8 cellular contexts compared by ENCODE assay signal in genomic region chr4:76067652-76068286, GRCh38. TPM values are rescaled to one million over a fixed set of nuclear protein-coding genes. Genes with fewer than 3 reads are reported as not detected.
A peak's percentile ranks its signal among the peaks of the same experiment; 100 is the strongest.
DNase-seq lines count a peak whose midpoint lies in the region; ATAC-seq and TF ChIP-seq lines count a peak whose summit lies in the region.

No MANE protein-coding gene starts in this region.

- no peak overlapping the region for H3K27ac ChIP-seq in thyroid gland

- no peak for TF ChIP-seq POLR2A in thyroid gland (IDR thresholded peaks at IDR 0.05)

- no peak overlapping the region for H3K4me3 ChIP-seq in fibroblast of villous mesenchyme (ENCODE audit: low read depth, low read length)
- H3K4me3 ChIP-seq in thyroid gland (replicated peaks in 1 of 3), result no peak overlapping the region

- 0% methylated on average over 2 of the region's 2 CpGs for whole genome bisulfite sequencing in thyroid gland, 2 donors

- peak; percentile 91 for TF ChIP-seq CTCF in CD14-positive monocyte (IDR thresholded peaks at IDR 0.05)
- peak; percentile 85 for TF ChIP-seq CTCF in fibroblast of villous mesenchyme (IDR thresholded peaks at IDR 0.05; ENCODE audit: insufficient read depth, low read depth, low read length)
- TF ChIP-seq CTCF in omental fat pad (IDR thresholded peaks at IDR 0.05), result peak in 1 of 3 donors; percentile 28
- peak; percentile 38 to 84 (median 62) for TF ChIP-seq CTCF in thyroid gland (IDR thresholded peaks at IDR 0.05)

- no peak overlapping the region for H3K27ac Mint-ChIP-seq in CD14-positive monocyte
- no peak overlapping the region for H3K27ac Mint-ChIP-seq in activated T-helper 1 cell treated with anti-CD3 and anti-CD28 coated beads, Interleukin-12 subunit alpha, Interleukin-12 subunit beta, Interleukin-2, Interleukin-4 antibody, amounts not matched to agents 30 ng/mL and 10 ng/mL and 1 ng/mL, durations not matched to agents 14 hours and 24 hours and 36 hours

- H3K4me3 Mint-ChIP-seq in CD14-positive monocyte, result no peak overlapping the region
- no peak overlapping the region for H3K4me3 Mint-ChIP-seq in activated T-helper 1 cell treated with anti-CD3 and anti-CD28 coated beads, Interleukin-12 subunit alpha, Interleukin-12 subunit beta, Interleukin-2, Interleukin-4 antibody, amounts not matched to agents 30 ng/mL and 10 ng/mL and 1 ng/mL, durations not matched to agents 14 hours and 24 hours and 36 hours

- TF ChIP-seq RAD21 in Ishikawa (IDR thresholded peaks at IDR 0.05; ENCODE audit: low read depth), result peak; percentile 88

- no peaks in the 10 kb centered on the region for H3K36me3 ChIP-seq in thyroid gland

- H3K36me3 Mint-ChIP-seq in CD14-positive monocyte, result no peaks in the 10 kb centered on the region
- H3K36me3 Mint-ChIP-seq in activated T-helper 1 cell treated with anti-CD3 and anti-CD28 coated beads, Interleukin-12 subunit alpha, Interleukin-12 subunit beta, Interleukin-2, Interleukin-4 antibody, amounts not matched to agents 30 ng/mL and 10 ng/mL and 1 ng/mL, durations not matched to agents 14 hours and 24 hours and 36 hours (ENCODE audit: low read depth), result peaks cover 2% of the 10 kb centered on the region

- H3K27me3 Mint-ChIP-seq in CD14-positive monocyte (ENCODE audit: low read depth in 3 of 3), result peaks cover 0 to 3% (median 2%) of the 10 kb centered on the region in 3 donors
- no peaks in the 10 kb centered on the region for H3K27me3 Mint-ChIP-seq in activated T-helper 1 cell treated with anti-CD3 and anti-CD28 coated beads, Interleukin-12 subunit alpha, Interleukin-12 subunit beta, Interleukin-2, Interleukin-4 antibody, amounts not matched to agents 30 ng/mL and 10 ng/mL and 1 ng/mL, durations not matched to agents 14 hours and 24 hours and 36 hours (ENCODE audit: insufficient read depth)

- no peaks in the 10 kb centered on the region for H3K9me3 ChIP-seq in thyroid gland

- no peaks in the 10 kb centered on the region for H3K4me1 ChIP-seq in thyroid gland

- DNase-seq in CD14-positive monocyte (ENCODE audit: low spot score) (no peak), RPMI8226 (peak; percentile 75), fibroblast of villous mesenchyme (ENCODE audit: low read depth) (peak; percentile 79), omental fat pad (ENCODE audit: low spot score) (peak; percentile 57), thyroid gland (peak; percentile 67 to 75)
- DNase-seq in activated T-helper 1 cell treated with anti-CD3 and anti-CD28 coated beads, Interleukin-12 subunit alpha, Interleukin-12 subunit beta, Interleukin-2, Interleukin-4 antibody, amounts not matched to agents 30 ng/mL and 10 ng/mL and 1 ng/mL, durations not matched to agents 14 hours and 24 hours and 36 hours (ENCODE audit: low spot score), result peak; percentile 66

- no peaks in the 10 kb centered on the region for H3K9me3 Mint-ChIP-seq in CD14-positive monocyte
- H3K9me3 Mint-ChIP-seq in activated T-helper 1 cell treated with anti-CD3 and anti-CD28 coated beads, Interleukin-12 subunit alpha, Interleukin-12 subunit beta, Interleukin-2, Interleukin-4 antibody, amounts not matched to agents 30 ng/mL and 10 ng/mL and 1 ng/mL, durations not matched to agents 14 hours and 24 hours and 36 hours, result no peaks in the 10 kb centered on the region

- H3K4me1 Mint-ChIP-seq in CD14-positive monocyte, result no peaks in the 10 kb centered on the region
- H3K4me1 Mint-ChIP-seq in activated T-helper 1 cell treated with anti-CD3 and anti-CD28 coated beads, Interleukin-12 subunit alpha, Interleukin-12 subunit beta, Interleukin-2, Interleukin-4 antibody, amounts not matched to agents 30 ng/mL and 10 ng/mL and 1 ng/mL, durations not matched to agents 14 hours and 24 hours and 36 hours (ENCODE audit: low read depth), result peaks cover 8% of the 10 kb centered on the region

- intact Hi-C loops in CD14-positive monocyte (cut with micrococcal nuclease) (loop anchor here (1.0 to 10.0 kb wide), 3 partner anchors 71 to 163 kb away; partner anchors contain the start of gene PPEF2 (in 1 of the 2)), thyroid gland (cut with DNase I) (loop anchor here (5.0 to 10.0 kb wide), 2 partner anchors 70 to 173 kb away; no protein-coding TSS in a partner anchor)
- intact Hi-C loops in activated T-helper 1 cell treated with anti-CD3 and anti-CD28 coated beads, Interleukin-12 subunit alpha, Interleukin-12 subunit beta, Interleukin-2, Interleukin-4 antibody, amounts not matched to agents 30 ng/mL and 10 ng/mL and 1 ng/mL, durations not matched to agents 14 hours and 24 hours and 36 hours (cut with micrococcal nuclease), result loop anchor here (1.0 to 2.0 kb wide), 5 partner anchors 72 to 172 kb away; partner anchors contain the start of gene NUP54

- ATAC-seq in GM19324 (IDR thresholded peaks at IDR 0.05; ENCODE audit: low FRiP score, unreplicated experiment), result peak; percentile 59
- no peak for ATAC-seq in omental fat pad (ENCODE audit: low FRiP score)

- no peak for TF ChIP-seq EP300 in Ishikawa (IDR thresholded peaks at IDR 0.05; ENCODE audit: borderline replicate concordance)

- no peaks in the 10 kb centered on the region for H3K27me3 ChIP-seq in thyroid gland

TF ChIP-seq in Ishikawa, 13 proteins besides CTCF, POLR2A, EP300 and RAD21:
- TF ChIP-seq, protein P1, sequence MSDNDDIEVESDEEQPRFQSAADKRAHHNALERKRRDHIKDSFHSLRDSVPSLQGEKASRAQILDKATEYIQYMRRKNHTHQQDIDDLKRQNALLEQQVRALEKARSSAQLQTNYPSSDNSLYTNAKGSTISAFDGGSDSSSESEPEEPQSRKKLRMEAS (IDR thresholded peaks at IDR 0.05), result no peak
- no peak for TF ChIP-seq CEBPB (IDR thresholded peaks at IDR 0.05)
- no peak for TF ChIP-seq EGR1 (IDR thresholded peaks at IDR 0.05)
- TF ChIP-seq YY1 (IDR thresholded peaks at IDR 0.05; ENCODE audit: low read depth), result no peak
- no peak for TF ChIP-seq FOXM1 (IDR thresholded peaks at IDR 0.05; ENCODE audit: borderline replicate concordance, low read depth)
- TF ChIP-seq NFIC (IDR thresholded peaks at IDR 0.05), result no peak
- no peak for TF ChIP-seq TAF1 (IDR thresholded peaks at IDR 0.05; ENCODE audit: low read depth)
- TF ChIP-seq USF1 (IDR thresholded peaks at IDR 0.05), result no peak

RNA-seq across cellular contexts. Expression of gene ART3, which starts 6.7 kb away (rescaled TPM):
- not detected for polyA plus RNA-seq in CD14-positive monocyte
- 0.47 and 0.49 TPM in 2 replicates for total RNA-seq in activated T-helper 1 cell treated with anti-CD3 and anti-CD28 coated beads, Interleukin-12 subunit alpha, Interleukin-12 subunit beta, Interleukin-2, Interleukin-4 antibody, amounts not matched to agents 30 ng/mL and 10 ng/mL and 1 ng/mL, durations not matched to agents 14 hours and 24 hours and 36 hours
- total RNA-seq in fibroblast of villous mesenchyme (not detected in 2 replicates), omental fat pad (1 to 10 TPM in 1 of 4 donors, not detected in 3; 1.7 TPM), thyroid gland (1 to 10 TPM in 1 of 4 donors, not detected in 3; 2.1 TPM)

RNA-seq across cellular contexts. Expression of gene CXCL11, which starts 31.9 kb away (rescaled TPM):
- polyA plus RNA-seq in CD14-positive monocyte, result under 1 TPM; 0.25 to 0.36 TPM
- total RNA-seq in activated T-helper 1 cell treated with anti-CD3 and anti-CD28 coated beads, Interleukin-12 subunit alpha, Interleukin-12 subunit beta, Interleukin-2, Interleukin-4 antibody, amounts not matched to agents 30 ng/mL and 10 ng/mL and 1 ng/mL, durations not matched to agents 14 hours and 24 hours and 36 hours, result not detected in 2 replicates
- total RNA-seq in fibroblast of villous mesenchyme (not detected in 2 replicates), omental fat pad (1 to 10 TPM in 2 of 4 donors, not detected in 2; 1.3 to 1.6 TPM), thyroid gland (1 to 10 TPM in 1 of 4 donors, not detected in 3; 1.3 TPM)

RNA-seq across cellular contexts. Expression of gene CXCL10, which starts 44.5 kb away (rescaled TPM):
- 10 to 100 TPM; 16.3 to 16.5 TPM for polyA plus RNA-seq in CD14-positive monocyte
- 6.5 and 6.6 TPM in 2 replicates for total RNA-seq in activated T-helper 1 cell treated with anti-CD3 and anti-CD28 coated beads, Interleukin-12 subunit alpha, Interleukin-12 subunit beta, Interleukin-2, Interleukin-4 antibody, amounts not matched to agents 30 ng/mL and 10 ng/mL and 1 ng/mL, durations not matched to agents 14 hours and 24 hours and 36 hours
- under 0.01 and 0.86 TPM in 2 replicates for total RNA-seq in fibroblast of villous mesenchyme
- total RNA-seq in omental fat pad, result 1 to 10 TPM in 2 of 4 donors, under 1 TPM in 1, not detected in 1; 0.46 to 3.5 (median 1.7) TPM
- 1 to 10 TPM in 1 of 4 donors, not detected in 3; 2.7 TPM for total RNA-seq in thyroid gland
